Comparison of ENCODE assay signal across 1 cellular context in the genomic region with DNA sequence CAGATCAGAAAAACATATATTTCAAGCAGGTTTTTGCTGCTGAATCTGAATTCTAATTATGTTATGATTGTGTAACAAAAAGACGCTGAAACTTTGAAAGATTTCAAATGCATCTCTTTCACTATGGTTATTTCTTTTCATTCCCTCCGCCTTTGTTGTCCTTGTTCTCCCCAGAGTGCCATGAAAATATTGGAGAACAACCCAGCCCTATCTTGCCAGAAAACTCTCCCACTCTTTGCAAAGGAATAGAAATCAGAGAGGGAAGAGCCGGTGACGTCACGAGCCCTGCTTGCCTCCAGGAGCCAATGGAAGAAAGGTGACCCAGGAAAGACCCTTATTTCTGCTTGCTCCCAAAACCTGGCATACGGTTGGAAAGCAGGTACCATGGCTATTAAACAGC.
TF ChIP-seq lines count a peak whose summit lies in the region.

No MANE protein-coding gene starts in this region.

TF ChIP-seq in HepG2, 621 proteins besides CTCF, POLR2A, EP300 and RAD21 (continued from another document):
- TF ChIP-seq CREB1 (IDR thresholded peaks at IDR 0.05) (peak; percentile 94), CREB1 (CRISPR knock-in tag; IDR thresholded peaks at IDR 0.05) (no peak), TOPORS (CRISPR knock-in tag; IDR thresholded peaks at IDR 0.05) (no peak), ZFYVE20 (CRISPR knock-in tag; IDR thresholded peaks at IDR 0.05; ENCODE audit: borderline replicate concordance, low read depth) (no peak), KDM1A (CRISPR knock-in tag; IDR thresholded peaks at IDR 0.05) (no peak), GPN1 (CRISPR knock-in tag; IDR thresholded peaks at IDR 0.05; ENCODE audit: borderline replicate concordance) (no peak), ATF7 (IDR thresholded peaks at IDR 0.05) (peak; percentile 54), ATF7 (CRISPR knock-in tag; IDR thresholded peaks at IDR 0.05) (no peak), CCAR2 (optimal IDR thresholded peaks at IDR 0.05; ENCODE audit: low read depth, low read length) (no peak)
- TF ChIP-seq, protein P1, sequence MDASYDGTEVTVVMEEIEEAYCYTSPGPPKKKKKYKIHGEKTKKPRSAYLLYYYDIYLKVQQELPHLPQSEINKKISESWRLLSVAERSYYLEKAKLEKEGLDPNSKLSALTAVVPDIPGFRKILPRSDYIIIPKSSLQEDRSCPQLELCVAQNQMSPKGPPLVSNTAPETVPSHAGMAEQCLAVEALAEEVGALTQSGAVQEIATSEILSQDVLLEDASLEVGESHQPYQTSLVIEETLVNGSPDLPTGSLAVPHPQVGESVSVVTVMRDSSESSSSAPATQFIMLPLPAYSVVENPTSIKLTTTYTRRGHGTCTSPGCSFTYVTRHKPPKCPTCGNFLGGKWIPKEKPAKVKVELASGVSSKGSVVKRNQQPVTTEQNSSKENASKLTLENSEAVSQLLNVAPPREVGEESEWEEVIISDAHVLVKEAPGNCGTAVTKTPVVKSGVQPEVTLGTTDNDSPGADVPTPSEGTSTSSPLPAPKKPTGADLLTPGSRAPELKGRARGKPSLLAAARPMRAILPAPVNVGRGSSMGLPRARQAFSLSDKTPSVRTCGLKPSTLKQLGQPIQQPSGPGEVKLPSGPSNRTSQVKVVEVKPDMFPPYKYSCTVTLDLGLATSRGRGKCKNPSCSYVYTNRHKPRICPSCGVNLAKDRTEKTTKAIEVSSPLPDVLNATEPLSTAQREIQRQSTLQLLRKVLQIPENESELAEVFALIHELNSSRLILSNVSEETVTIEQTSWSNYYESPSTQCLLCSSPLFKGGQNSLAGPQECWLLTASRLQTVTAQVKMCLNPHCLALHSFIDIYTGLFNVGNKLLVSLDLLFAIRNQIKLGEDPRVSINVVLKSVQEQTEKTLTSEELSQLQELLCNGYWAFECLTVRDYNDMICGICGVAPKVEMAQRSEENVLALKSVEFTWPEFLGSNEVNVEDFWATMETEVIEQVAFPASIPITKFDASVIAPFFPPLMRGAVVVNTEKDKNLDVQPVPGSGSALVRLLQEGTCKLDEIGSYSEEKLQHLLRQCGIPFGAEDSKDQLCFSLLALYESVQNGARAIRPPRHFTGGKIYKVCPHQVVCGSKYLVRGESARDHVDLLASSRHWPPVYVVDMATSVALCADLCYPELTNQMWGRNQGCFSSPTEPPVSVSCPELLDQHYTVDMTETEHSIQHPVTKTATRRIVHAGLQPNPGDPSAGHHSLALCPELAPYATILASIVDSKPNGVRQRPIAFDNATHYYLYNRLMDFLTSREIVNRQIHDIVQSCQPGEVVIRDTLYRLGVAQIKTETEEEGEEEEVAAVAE (CRISPR knock-in tag; IDR thresholded peaks at IDR 0.05; ENCODE audit: borderline replicate concordance): no peak
- TF ChIP-seq, protein P2, sequence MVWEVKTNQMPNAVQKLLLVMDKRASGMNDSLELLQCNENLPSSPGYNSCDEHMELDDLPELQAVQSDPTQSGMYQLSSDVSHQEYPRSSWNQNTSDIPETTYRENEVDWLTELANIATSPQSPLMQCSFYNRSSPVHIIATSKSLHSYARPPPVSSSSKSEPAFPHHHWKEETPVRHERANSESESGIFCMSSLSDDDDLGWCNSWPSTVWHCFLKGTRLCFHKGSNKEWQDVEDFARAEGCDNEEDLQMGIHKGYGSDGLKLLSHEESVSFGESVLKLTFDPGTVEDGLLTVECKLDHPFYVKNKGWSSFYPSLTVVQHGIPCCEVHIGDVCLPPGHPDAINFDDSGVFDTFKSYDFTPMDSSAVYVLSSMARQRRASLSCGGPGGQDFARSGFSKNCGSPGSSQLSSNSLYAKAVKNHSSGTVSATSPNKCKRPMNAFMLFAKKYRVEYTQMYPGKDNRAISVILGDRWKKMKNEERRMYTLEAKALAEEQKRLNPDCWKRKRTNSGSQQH (CRISPR knock-in tag; IDR thresholded peaks at IDR 0.05; ENCODE audit: low read depth): no peak
- TF ChIP-seq, protein P3, sequence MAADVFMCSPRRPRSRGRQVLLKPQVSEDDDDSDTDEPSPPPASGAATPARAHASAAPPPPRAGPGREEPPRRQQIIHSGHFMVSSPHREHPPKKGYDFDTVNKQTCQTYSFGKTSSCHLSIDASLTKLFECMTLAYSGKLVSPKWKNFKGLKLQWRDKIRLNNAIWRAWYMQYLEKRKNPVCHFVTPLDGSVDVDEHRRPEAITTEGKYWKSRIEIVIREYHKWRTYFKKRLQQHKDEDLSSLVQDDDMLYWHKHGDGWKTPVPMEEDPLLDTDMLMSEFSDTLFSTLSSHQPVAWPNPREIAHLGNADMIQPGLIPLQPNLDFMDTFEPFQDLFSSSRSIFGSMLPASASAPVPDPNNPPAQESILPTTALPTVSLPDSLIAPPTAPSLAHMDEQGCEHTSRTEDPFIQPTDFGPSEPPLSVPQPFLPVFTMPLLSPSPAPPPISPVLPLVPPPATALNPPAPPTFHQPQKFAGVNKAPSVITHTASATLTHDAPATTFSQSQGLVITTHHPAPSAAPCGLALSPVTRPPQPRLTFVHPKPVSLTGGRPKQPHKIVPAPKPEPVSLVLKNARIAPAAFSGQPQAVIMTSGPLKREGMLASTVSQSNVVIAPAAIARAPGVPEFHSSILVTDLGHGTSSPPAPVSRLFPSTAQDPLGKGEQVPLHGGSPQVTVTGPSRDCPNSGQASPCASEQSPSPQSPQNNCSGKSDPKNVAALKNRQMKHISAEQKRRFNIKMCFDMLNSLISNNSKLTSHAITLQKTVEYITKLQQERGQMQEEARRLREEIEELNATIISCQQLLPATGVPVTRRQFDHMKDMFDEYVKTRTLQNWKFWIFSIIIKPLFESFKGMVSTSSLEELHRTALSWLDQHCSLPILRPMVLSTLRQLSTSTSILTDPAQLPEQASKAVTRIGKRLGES (CRISPR knock-in tag; IDR thresholded peaks at IDR 0.05; ENCODE audit: borderline replicate concordance): no peak
